ENCODE assay signal across 12 cellular contexts in genomic region chr4:137545461-137545861, GRCh38. TPM values are rescaled to one million over a fixed set of nuclear protein-coding genes. Genes with fewer than 3 reads are reported as not detected.
DNase-seq lines count a peak whose midpoint lies in the region; ATAC-seq and TF ChIP-seq lines count a peak whose summit lies in the region.
"Had no signal": no experiment of that assay in that cellular context is flagged by ENCODE, and none has a peak within 500 bp of the region (broad histone marks: within the 10 kb centered on the region; RNA-seq: fewer than 3 reads in every experiment).

No MANE protein-coding gene starts in this region.

- WGBS in gastroesophageal sphincter (ENCODE audit: low coverage in 1 of 2), 2 donors: 30 to 34% methylated on average over 4 of the region's 4 CpGs

- no peak for TF ChIP-seq POLR2A in gastroesophageal sphincter (IDR thresholded peaks at IDR 0.05)

- intact Hi-C loops in sciatic nerve (cut with DNase I): no loop called here

- TF ChIP-seq EP300 in gastroesophageal sphincter (IDR thresholded peaks at IDR 0.05): no peak

- H3K9me3 ChIP-seq in gastroesophageal sphincter: no peaks in the 10 kb centered on the region

- H3K27me3 ChIP-seq in gastroesophageal sphincter: no peaks in the 10 kb centered on the region

- peak; percentile 98 for DNase-seq in GM04503 (ENCODE audit: low read depth)
- DNase-seq in SK-MEL-5 (ENCODE audit: low read depth, low spot score): peak; percentile 53
- no peak for DNase-seq in sciatic nerve (ENCODE audit: low spot score)
- no peak for DNase-seq in LoVo (ENCODE audit: low spot score)
- DNase-seq in stimulated activated naive CD8-positive, alpha-beta T cell treated with anti-CD3 and anti-CD28 coated beads, Interleukin-15, Interleukin-2, amounts not matched to agents 100 U/mL and 50 U/mL, for 24 hours: no peak
- DNase-seq: activated naive CD4-positive, alpha-beta T cell; NCI-H1105; OCI-M1; retina had no signal

- H3K4me1 ChIP-seq in gastroesophageal sphincter: peaks cover 3 to 49% (median 8%) of the 10 kb centered on the region in 3 donors

- in situ Hi-C loops in SK-MEL-5 (cut with HindIII; ENCODE audit: low pct_unique_long_range_greater_than_20kb, low sequenced_read_pairs): no loop called here

- H3K27ac ChIP-seq in gastroesophageal sphincter: peak overlapping the region; percentile 8 to 58 (median 43)

- peak; percentile 94 for ATAC-seq in gastroesophageal sphincter
- peak; percentile 92 for ATAC-seq in sciatic nerve
- ATAC-seq in HG03045 (IDR thresholded peaks at IDR 0.05; ENCODE audit: unreplicated experiment): no peak
- ATAC-seq in stimulated activated naive CD8-positive, alpha-beta T cell treated with anti-CD3 and anti-CD28 coated beads, Interleukin-15, Interleukin-2, amounts not matched to agents 100 U/mL and 50 U/mL, for 24 hours: no peak
- ATAC-seq in HG02623 (IDR thresholded peaks at IDR 0.05; ENCODE audit: unreplicated experiment): no peak

- no peaks in the 10 kb centered on the region for H3K36me3 ChIP-seq in gastroesophageal sphincter

- no peak overlapping the region for H3K4me3 ChIP-seq in gastroesophageal sphincter

- TF ChIP-seq CTCF in gastroesophageal sphincter (IDR thresholded peaks at IDR 0.05): peak in 3 of 4 experiments; percentile 29 to 46 (median 30)

RNA-seq across cellular contexts. Expression of gene PCDH18, which starts 13.2 kb away (rescaled TPM):
- 1.1 TPM in 2 replicates for total RNA-seq in SK-MEL-5 (2014; rRNA removed; shearing (Covaris generic))
- polyA plus RNA-seq in SK-MEL-5 (2015; cell fraction: cytosol; rRNA removed): 0.54 and 0.86 TPM in 2 replicates
- 0.59 and 0.70 TPM in 2 replicates for polyA plus RNA-seq in SK-MEL-5 (2015; cell fraction: nucleus; rRNA removed)
- total RNA-seq in gastroesophageal sphincter (10 to 100 TPM; 31.2 to 75.5 (median 60.2) TPM), sciatic nerve (34.4 TPM)

Comparison
In these comparisons a context has a peak if more than half of its experiments do, and no peak if none do; other contexts are left out.
1. DNase-seq: peak in GM04503 (single experiment) and SK-MEL-5 (single experiment); none in sciatic nerve (single experiment), LoVo (single experiment) and stimulated activated naive CD8-positive, alpha-beta T cell treated with anti-CD3 and anti-CD28 coated beads, Interleukin-15, Interleukin-2, amounts not matched to agents 100 U/mL and 50 U/mL, for 24 hours (single experiment).
2. ATAC-seq: peak in gastroesophageal sphincter (single experiment) and sciatic nerve (single experiment); none in HG03045 (single experiment), stimulated activated naive CD8-positive, alpha-beta T cell treated with anti-CD3 and anti-CD28 coated beads, Interleukin-15, Interleukin-2, amounts not matched to agents 100 U/mL and 50 U/mL, for 24 hours (single experiment) and HG02623 (single experiment).
3. RNA of gene PCDH18, which starts 13.2 kb away (total RNA-seq): 31.2 to 75.5 TPM in gastroesophageal sphincter and 34.4 TPM in sciatic nerve (single experiment); 1.1 TPM in SK-MEL-5; every median in the first group is over 10 times any median in the second.